Comparison of ENCODE assay signal across 14 cellular contexts in the genomic region with DNA sequence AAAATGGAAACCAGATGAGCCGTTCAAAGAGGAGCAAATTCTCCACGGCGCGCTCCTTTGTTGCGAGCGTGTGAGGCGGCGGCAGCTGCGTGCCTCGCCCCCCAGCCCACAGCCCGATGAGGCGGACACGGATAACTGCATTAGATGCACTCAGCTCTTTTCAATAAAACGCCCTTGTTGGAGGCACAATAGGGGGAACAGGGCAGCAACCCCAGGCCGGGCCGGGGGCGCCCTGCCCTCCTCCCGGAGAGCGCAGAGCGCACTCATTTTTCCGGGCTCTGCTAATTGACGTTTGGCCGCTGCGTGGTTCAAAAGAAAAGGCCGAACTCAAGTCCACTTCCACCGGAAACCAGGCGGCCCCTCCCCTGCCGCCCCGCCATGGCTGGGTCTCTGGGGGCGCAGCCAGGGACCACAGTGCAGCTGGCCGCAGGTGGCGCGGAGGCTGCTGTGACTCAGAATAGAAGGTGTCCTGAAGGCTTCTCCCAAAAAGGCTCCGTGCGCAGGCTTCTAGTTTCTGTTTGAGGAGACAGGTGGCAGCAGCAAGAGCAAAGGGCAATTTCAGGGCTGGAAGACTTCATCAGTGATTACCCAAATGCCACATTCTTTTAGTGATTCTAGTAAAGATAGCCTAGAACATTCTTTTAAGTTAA. TPM values are rescaled to one million over a fixed set of nuclear protein-coding genes. Genes with fewer than 3 reads are reported as not detected.
DNase-seq lines count a peak whose midpoint lies in the region; ATAC-seq and TF ChIP-seq lines count a peak whose summit lies in the region.
"Had no signal": no experiment of that assay in that cellular context is flagged by ENCODE, and none has a peak within 500 bp of the region (broad histone marks: within the 10 kb centered on the region; RNA-seq: fewer than 3 reads in every experiment).

No MANE protein-coding gene starts in this region.

- H3K27me3 Mint-ChIP-seq in WTC11 (ENCODE audit: low read depth) (no peaks in the 10 kb centered on the region; the same call in 1 of the 2 replicates), osteocyte (ENCODE audit: unreplicated experiment) (peaks cover 22% of the 10 kb centered on the region)
- peaks cover 6 to 19% of the 10 kb centered on the region in 2 donors for H3K27me3 Mint-ChIP-seq in stimulated activated naive B cell treated with anti-CD40 and anti-IgM and Interleukin-4, amounts not matched to agents 10 μg/mL and 1 μg/mL and 100 μg/mL, for 72 hours
- H3K27me3 Mint-ChIP-seq in CD4-positive, alpha-beta memory T cell = peaks cover 9 to 14% of the 10 kb centered on the region in 2 donors
- H3K27me3 Mint-ChIP-seq: progenitor cell of endocrine pancreas had no signal

- no peak overlapping the region for H3K27ac Mint-ChIP-seq in WTC11
- no peak overlapping the region for H3K27ac Mint-ChIP-seq in stimulated activated naive B cell treated with anti-CD40 and anti-IgM and Interleukin-4, amounts not matched to agents 10 μg/mL and 1 μg/mL and 100 μg/mL, for 72 hours
- H3K27ac Mint-ChIP-seq in CD4-positive, alpha-beta memory T cell = no peak overlapping the region
- no peak overlapping the region for H3K27ac Mint-ChIP-seq in osteocyte (ENCODE audit: unreplicated experiment)
- H3K27ac Mint-ChIP-seq: activated naive CD4-positive, alpha-beta T cell treated with anti-CD3 and anti-CD28 coated beads for 36 hours; CD14-positive monocyte; progenitor cell of endocrine pancreas had no signal

- no peak for TF ChIP-seq CTCF in GM20000 (IDR thresholded peaks at IDR 0.05; ENCODE audit: extremely low read depth, missing control alignments)
- no peak for TF ChIP-seq CTCF in WTC11 (IDR thresholded peaks at IDR 0.05)
- TF ChIP-seq CTCF in liver (IDR thresholded peaks at IDR 0.05; ENCODE audit: low read depth, low read length, missing input control) = no peak
- no peak for TF ChIP-seq CTCF in osteocyte (IDR thresholded peaks at IDR 0.05)

- no peak for TF ChIP-seq RAD21 in liver (IDR thresholded peaks at IDR 0.05)

- DNase-seq in GM20000 (ENCODE audit: low spot score) = peak; percentile 29
- no peak for DNase-seq in WTC11 (ENCODE audit: low spot score)
- DNase-seq in stimulated activated naive B cell treated with anti-CD40 and anti-IgM and Interleukin-4, amounts not matched to agents 10 μg/mL and 1 μg/mL and 100 μg/mL, for 72 hours = peak; percentile 12
- DNase-seq in CD4-positive, alpha-beta memory T cell = no peak
- DNase-seq in osteocyte (ENCODE audit: extremely low spot score, unreplicated experiment) = no peak
- DNase-seq: activated naive CD4-positive, alpha-beta T cell treated with anti-CD3 and anti-CD28 coated beads for 36 hours; HCEC 1CT had no signal

- H3K36me3 ChIP-seq in liver (ENCODE audit: control insufficient read depth in 4 of 4, insufficient read depth in 3 of 4, low read depth in 1 of 4, low read length in 3 of 4) = no peaks in the 10 kb centered on the region
- no peaks in the 10 kb centered on the region for H3K36me3 ChIP-seq in CD4-positive, alpha-beta memory T cell (ENCODE audit: insufficient read depth, low read length)

- WGBS in liver = 46% methylated on average over 35 of the region's 35 CpGs

- CTCF ChIA-PET in WTC11 (lab: Charles Lee) = interaction anchor here (1.0 kb wide), 1 partner anchor 178 kb away, joined by 3 read pairs; no protein-coding TSS in a partner anchor
- CTCF ChIA-PET in CD4-positive, alpha-beta memory T cell (lab: Charles Lee; ENCODE audit: partially characterized antibody) = no interaction called here

- H3K9me3 Mint-ChIP-seq in WTC11 (no peaks in the 10 kb centered on the region), osteocyte (ENCODE audit: unreplicated experiment) (no peaks in the 10 kb centered on the region)
- H3K9me3 Mint-ChIP-seq in stimulated activated naive B cell treated with anti-CD40 and anti-IgM and Interleukin-4, amounts not matched to agents 10 μg/mL and 1 μg/mL and 100 μg/mL, for 72 hours = no peaks in the 10 kb centered on the region
- H3K9me3 Mint-ChIP-seq in CD4-positive, alpha-beta memory T cell = no peaks in the 10 kb centered on the region
- H3K9me3 Mint-ChIP-seq: activated naive CD4-positive, alpha-beta T cell treated with anti-CD3 and anti-CD28 coated beads for 36 hours; CD14-positive monocyte had no signal

- H3K27me3 ChIP-seq in liver (ENCODE audit: control insufficient read depth in 4 of 4, insufficient read depth in 4 of 4, low read length in 3 of 4) = no peaks in the 10 kb centered on the region
- no peaks in the 10 kb centered on the region for H3K27me3 ChIP-seq in CD4-positive, alpha-beta memory T cell (ENCODE audit: insufficient read depth, low read length)

- peak overlapping the region; percentile 37 to 63 (median 48) for H3K4me3 ChIP-seq in liver (ENCODE audit: low read depth in 1 of 3, low read length in 3 of 3)
- no peak overlapping the region for H3K4me3 ChIP-seq in CD4-positive, alpha-beta memory T cell (ENCODE audit: low read length in 2 of 2)

- H3K36me3 Mint-ChIP-seq in WTC11 = no peaks in the 10 kb centered on the region
- H3K36me3 Mint-ChIP-seq in stimulated activated naive B cell treated with anti-CD40 and anti-IgM and Interleukin-4, amounts not matched to agents 10 μg/mL and 1 μg/mL and 100 μg/mL, for 72 hours = no peaks in the 10 kb centered on the region
- H3K36me3 Mint-ChIP-seq in CD4-positive, alpha-beta memory T cell = no peaks in the 10 kb centered on the region
- H3K36me3 Mint-ChIP-seq in osteocyte (ENCODE audit: unreplicated experiment) = no peaks in the 10 kb centered on the region
- H3K36me3 Mint-ChIP-seq: CD14-positive monocyte had no signal

- intact Hi-C loops in CD4-positive, alpha-beta memory T cell (cut with micrococcal nuclease) = no loop called here

- peaks cover 8 to 16% (median 10%) of the 10 kb centered on the region in 4 donors for H3K4me1 ChIP-seq in liver (ENCODE audit: control insufficient read depth in 4 of 4, insufficient read depth in 4 of 4, low read length in 3 of 4)
- H3K4me1 ChIP-seq in CD4-positive, alpha-beta memory T cell (ENCODE audit: insufficient read depth, low read length) = no peaks in the 10 kb centered on the region

- POLR2A ChIA-PET in WTC11 (lab: Charles Lee) = no interaction called here
- POLR2A ChIA-PET in CD4-positive, alpha-beta memory T cell (lab: Charles Lee; ENCODE audit: partially characterized antibody) = no interaction called here

- H3K9me3 ChIP-seq in liver (ENCODE audit: control insufficient read depth in 4 of 4, low read length in 3 of 4) = no peaks in the 10 kb centered on the region
- H3K9me3 ChIP-seq in CD4-positive, alpha-beta memory T cell (ENCODE audit: control insufficient read depth in 1 of 2, low read length in 2 of 2) = no peaks in the 10 kb centered on the region

- H3K27ac ChIP-seq in liver (ENCODE audit: low read depth in 1 of 2, low read length in 2 of 2) = peak overlapping the region; percentile 76 to 92
- H3K27ac ChIP-seq in CD4-positive, alpha-beta memory T cell (ENCODE audit: low read depth, low read length) = no peak overlapping the region

- no peak for ATAC-seq in WTC11
- ATAC-seq in stimulated activated naive B cell treated with anti-CD40 and anti-IgM and Interleukin-4, amounts not matched to agents 10 μg/mL and 1 μg/mL and 100 μg/mL, for 72 hours (replicated peaks) = peak; percentile 44 to 48
- no peak for ATAC-seq in GM21529 (IDR thresholded peaks at IDR 0.05; ENCODE audit: unreplicated experiment)

- H3K4me1 Mint-ChIP-seq in WTC11 (peaks cover 4% of the 10 kb centered on the region), osteocyte (ENCODE audit: unreplicated experiment) (no peaks in the 10 kb centered on the region)
- peaks cover 0 to 2% of the 10 kb centered on the region in 2 donors for H3K4me1 Mint-ChIP-seq in stimulated activated naive B cell treated with anti-CD40 and anti-IgM and Interleukin-4, amounts not matched to agents 10 μg/mL and 1 μg/mL and 100 μg/mL, for 72 hours
- no peaks in the 10 kb centered on the region for H3K4me1 Mint-ChIP-seq in CD4-positive, alpha-beta memory T cell
- H3K4me1 Mint-ChIP-seq: CD14-positive monocyte had no signal

- peak overlapping the region in 1 of 2 donors; percentile 45 for H3K9ac ChIP-seq in liver (ENCODE audit: low read depth in 1 of 2, low read length in 2 of 2)

- no peak overlapping the region for H3K4me3 Mint-ChIP-seq in WTC11
- peak overlapping the region in 1 of 2 donors; percentile 51 for H3K4me3 Mint-ChIP-seq in stimulated activated naive B cell treated with anti-CD40 and anti-IgM and Interleukin-4, amounts not matched to agents 10 μg/mL and 1 μg/mL and 100 μg/mL, for 72 hours
- H3K4me3 Mint-ChIP-seq in CD4-positive, alpha-beta memory T cell = no peak overlapping the region
- H3K4me3 Mint-ChIP-seq in osteocyte (ENCODE audit: unreplicated experiment) = no peak overlapping the region
- H3K4me3 Mint-ChIP-seq: activated naive CD4-positive, alpha-beta T cell treated with anti-CD3 and anti-CD28 coated beads for 36 hours; CD14-positive monocyte had no signal

TF ChIP-seq in WTC11, 78 proteins besides CTCF, POLR2A, EP300 and RAD21:
- TF ChIP-seq GABPB1 (CRISPR knock-in tag; IDR thresholded peaks at IDR 0.05) (0 out of 2 replicates have a peak, but pooled peaks have one; percentile 41), FOXK1 (CRISPR knock-in tag; IDR thresholded peaks at IDR 0.05) (no peak)

TF ChIP-seq in liver, 16 proteins besides CTCF, POLR2A, EP300 and RAD21 (continues in another document):
- peak in 1 of 2 donors; percentile 37 for TF ChIP-seq RXRA (IDR thresholded peaks at IDR 0.05)
- peak; percentile 14 to 46 for TF ChIP-seq GABPA (IDR thresholded peaks at IDR 0.05 in 1 of 2, conservative IDR thresholded peaks at IDR 0.05 in 1 of 2)
- TF ChIP-seq, protein P1, sequence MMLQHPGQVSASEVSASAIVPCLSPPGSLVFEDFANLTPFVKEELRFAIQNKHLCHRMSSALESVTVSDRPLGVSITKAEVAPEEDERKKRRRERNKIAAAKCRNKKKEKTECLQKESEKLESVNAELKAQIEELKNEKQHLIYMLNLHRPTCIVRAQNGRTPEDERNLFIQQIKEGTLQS (IDR thresholded peaks at IDR 0.05) = no peak
- no peak for TF ChIP-seq EGR1 (IDR thresholded peaks at IDR 0.05; ENCODE audit: low read depth in 2 of 2)
- peak; percentile 43 for TF ChIP-seq YY1 (IDR thresholded peaks at IDR 0.05)
- TF ChIP-seq FOXA1 (IDR thresholded peaks at IDR 0.05) = no peak
- peak; percentile 57 for TF ChIP-seq TAF1 (conservative IDR thresholded peaks at IDR 0.05)
- peak in 1 of 2 donors; percentile 88 for TF ChIP-seq HNF4A (conservative IDR thresholded peaks at IDR 0.05)

RNA-seq across cellular contexts. Expression of a gene that starts 29.0 kb away (rescaled TPM):
- total RNA-seq in WTC11 (2021) = 0.76 to 1.1 TPM (median 1.0 TPM) in 3 replicates
- total RNA-seq in liver = 10 to 100 TPM; 21.9 to 43.7 TPM
- 10 to 100 TPM; 11.2 to 32.9 TPM for polyA plus RNA-seq in liver
- not detected for total RNA-seq in CD4-positive, alpha-beta memory T cell
- not detected for polyA plus RNA-seq in CD4-positive, alpha-beta memory T cell
- total RNA-seq in osteocyte = 1.4 and 2.0 TPM in 2 replicates
- total RNA-seq: activated naive CD4-positive, alpha-beta T cell treated with anti-CD3 and anti-CD28 coated beads for 36 hours had no signal
- polyA plus RNA-seq: CD14-positive monocyte had no signal

RNA-seq across cellular contexts. Expression of a gene that starts 53.2 kb away (rescaled TPM):
- 0.09 TPM in 1 of 3 replicates, not detected in the others for total RNA-seq in WTC11 (2021)
- 10 to 100 TPM in 1 of 2 donors, 1 to 10 TPM in 1; 1.1 to 77.3 TPM for total RNA-seq in liver
- polyA plus RNA-seq in liver = 10 to 100 TPM; 52.2 to 68.5 TPM
- total RNA-seq in CD4-positive, alpha-beta memory T cell = not detected
- not detected for polyA plus RNA-seq in CD4-positive, alpha-beta memory T cell
- not detected in 2 replicates for total RNA-seq in osteocyte
- total RNA-seq: activated naive CD4-positive, alpha-beta T cell treated with anti-CD3 and anti-CD28 coated beads for 36 hours; bronchial epithelial cell; progenitor cell of endocrine pancreas; urinary bladder had no signal
- polyA plus RNA-seq: keratinocyte had no signal

Comparison
In these comparisons a context has a peak if more than half of its experiments do, and no peak if none do; other contexts are left out.
1. DNase-seq: peak in GM20000 (single experiment) and stimulated activated naive B cell treated with anti-CD40 and anti-IgM and Interleukin-4, amounts not matched to agents 10 μg/mL and 1 μg/mL and 100 μg/mL, for 72 hours (single experiment); none in WTC11 (single experiment), CD4-positive, alpha-beta memory T cell (0 of 5) and osteocyte (single experiment).
2. ATAC-seq: peak in stimulated activated naive B cell treated with anti-CD40 and anti-IgM and Interleukin-4, amounts not matched to agents 10 μg/mL and 1 μg/mL and 100 μg/mL, for 72 hours (2 of 2); none in WTC11 (single experiment) and GM21529 (single experiment).
3. H3K4me3 ChIP-seq: peak in liver (3 of 3); none in CD4-positive, alpha-beta memory T cell (0 of 2).